ENCODE assay signal across 8 cellular contexts in genomic region chr18:45384137-45384998, GRCh38.
DNase-seq lines count a peak whose midpoint lies in the region; ATAC-seq, FAIRE-seq and TF ChIP-seq lines count a peak whose summit lies in the region.

No MANE protein-coding gene starts in this region.

- DNase-seq in Right ventricle myocardium inferior (ENCODE audit: missing footprints) (no peak), cardiac septum (ENCODE audit: low spot score) (no peak), HPDE6-E6E7 (ENCODE audit: extremely low spot score) (peak; percentile 51), NOMO-1 (lab: John Stamatoyannopoulos, UW; ENCODE audit: unreplicated experiment in 2 of 2) (peak; percentile 18 to 21), foreskin melanocyte (peak; percentile 13), pancreas (peak in 5 of 6 donors; percentile 35 to 67 (median 49))
- peak; percentile 52 to 70 for DNase-seq in activated T-cell treated with anti-CD3 and anti-CD28 coated beads, Interleukin-2, amount 50 U/mL, for 72 hours

- no peaks in the 10 kb centered on the region for H3K36me3 ChIP-seq in pancreas

- intact Hi-C loops in Right ventricle myocardium inferior (cut with DNase I) (loop anchor here (5.0 to 10.0 kb wide), 3 partner anchors 107 to 1760 kb away; no protein-coding TSS in a partner anchor), cardiac septum (cut with DNase I) (loop anchor here (10.0 kb wide), 4 partner anchors 710 to 1760 kb away; no protein-coding TSS in a partner anchor), pancreas (cut with DNase I) (loop anchor here in 1 of 3 donors (10.0 kb wide), 2 partner anchors 110 to 1760 kb away; no protein-coding TSS in a partner anchor)

- H3K4me1 ChIP-seq in pancreas: peaks cover 0 to 8% (median 7%) of the 10 kb centered on the region in 3 donors

- no peaks in the 10 kb centered on the region for H3K27me3 ChIP-seq in pancreas

- no peaks in the 10 kb centered on the region for H3K4me1 Mint-ChIP-seq in activated T-cell treated with anti-CD3 and anti-CD28 coated beads, Interleukin-2, amount 50 U/mL, for 72 hours (ENCODE audit: low read depth)

- H3K9me3 Mint-ChIP-seq in activated T-cell treated with anti-CD3 and anti-CD28 coated beads, Interleukin-2, amount 50 U/mL, for 72 hours: no peaks in the 10 kb centered on the region

- peak; percentile 52 to 66 (median 58) for TF ChIP-seq CTCF in pancreas (IDR thresholded peaks at IDR 0.05)

- no peak for FAIRE-seq in pancreas (lab: Jason Lieb, UNC)

- H3K27ac Mint-ChIP-seq in activated T-cell treated with anti-CD3 and anti-CD28 coated beads, Interleukin-2, amount 50 U/mL, for 72 hours: no peak overlapping the region

- no peaks in the 10 kb centered on the region for H3K9me3 ChIP-seq in pancreas

- ATAC-seq in Right ventricle myocardium inferior: peak; percentile 79
- ATAC-seq in activated T-cell treated with anti-CD3 and anti-CD28 coated beads, Interleukin-2, amount 50 U/mL, for 72 hours (replicated peaks in 1 of 2): peak; percentile 61 to 69
- ATAC-seq in pancreas: peak; percentile 77 to 93 (median 92)
- ATAC-seq in HG02884 (IDR thresholded peaks at IDR 0.05; ENCODE audit: unreplicated experiment): no peak

- no peak overlapping the region for H3K4me3 ChIP-seq in pancreas

- H3K36me3 Mint-ChIP-seq in activated T-cell treated with anti-CD3 and anti-CD28 coated beads, Interleukin-2, amount 50 U/mL, for 72 hours (ENCODE audit: insufficient read depth in 2 of 2): no peaks in the 10 kb centered on the region

- H3K27ac ChIP-seq in pancreas: no peak overlapping the region

- no peak overlapping the region for H3K4me3 Mint-ChIP-seq in activated T-cell treated with anti-CD3 and anti-CD28 coated beads, Interleukin-2, amount 50 U/mL, for 72 hours

- peaks cover 33% of the 10 kb centered on the region for H3K27me3 Mint-ChIP-seq in activated T-cell treated with anti-CD3 and anti-CD28 coated beads, Interleukin-2, amount 50 U/mL, for 72 hours (ENCODE audit: low read depth)

- WGBS in pancreas, 2 donors: 29 to 30% methylated on average over 5 of the region's 5 CpGs

Comparison
In these comparisons a context has a peak if more than half of its experiments do, and no peak if none do; other contexts are left out.
1. DNase-seq: peak in HPDE6-E6E7 (single experiment), NOMO-1 (2 of 2), activated T-cell treated with anti-CD3 and anti-CD28 coated beads, Interleukin-2, amount 50 U/mL, for 72 hours (2 of 2), foreskin melanocyte (single experiment) and pancreas (5 of 6); none in Right ventricle myocardium inferior (single experiment) and cardiac septum (single experiment).